In the genomic region with DNA sequence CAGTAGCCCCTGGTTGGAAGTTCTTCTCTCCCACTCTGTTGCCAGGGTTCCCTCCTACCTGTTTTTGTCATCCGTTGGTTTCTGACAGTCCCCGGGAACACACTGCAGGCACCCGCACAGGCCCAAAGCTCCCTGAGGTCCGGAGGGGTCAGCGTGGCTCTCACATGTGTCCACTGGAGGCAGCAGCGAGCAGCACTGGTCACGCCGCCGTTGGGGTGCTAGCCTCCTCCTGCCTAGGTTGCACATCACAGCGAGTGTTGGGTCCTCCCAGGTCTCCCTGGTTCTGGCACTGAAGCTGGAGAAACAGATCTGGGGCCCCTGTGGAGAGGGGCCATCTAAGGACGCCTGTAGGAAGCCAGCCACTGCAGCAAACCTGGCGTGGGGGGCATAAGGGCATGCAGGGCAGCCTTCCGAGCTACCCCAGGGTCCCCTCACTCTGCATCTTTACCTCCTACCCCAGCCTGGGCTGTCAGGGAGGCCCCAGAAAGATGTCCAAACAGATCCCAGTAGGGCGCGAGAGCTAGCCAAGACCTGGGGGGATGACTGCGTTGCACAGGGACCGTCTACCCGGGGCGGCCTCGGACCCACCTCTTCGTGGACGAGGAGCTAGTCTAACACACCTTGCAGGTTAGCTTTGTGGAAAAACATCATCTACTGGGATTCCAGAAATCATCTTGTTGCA, we compare ENCODE assay signal across 8 cellular contexts. TPM values are rescaled to one million over a fixed set of nuclear protein-coding genes. Genes with fewer than 3 reads are reported as not detected.
DNase-seq lines count a peak whose midpoint lies in the region; ATAC-seq, FAIRE-seq and TF ChIP-seq lines count a peak whose summit lies in the region.

No MANE protein-coding gene starts in this region.

- TF ChIP-seq CTCF in hepatocyte (IDR thresholded peaks at IDR 0.05; ENCODE audit: poor library complexity) = peak; percentile 43

- no peaks in the 10 kb centered on the region for H4K20me1 ChIP-seq in hepatocyte (ENCODE audit: insufficient read depth, poor library complexity, severe bottlenecking)

- no peaks in the 10 kb centered on the region for H3K9me2 ChIP-seq in hepatocyte (replicated peaks; ENCODE audit: insufficient read depth)

- H3K79me2 ChIP-seq in hepatocyte = no peaks in the 10 kb centered on the region

- 69% methylated on average over 22 of the region's 22 CpGs for WGBS in hepatocyte (ENCODE audit: low lambda C conversion rate, missing lambda C conversion rate)

- H3K36me3 ChIP-seq in hepatocyte (replicated peaks; ENCODE audit: insufficient read depth, low read depth) = no peaks in the 10 kb centered on the region

- no peak for FAIRE-seq in HTR-8/SVneo (lab: Jason Lieb, UNC)

- H3K4me2 ChIP-seq in hepatocyte = no peak overlapping the region

- no peak overlapping the region for H2AFZ ChIP-seq in hepatocyte

- H3K4me1 ChIP-seq in hepatocyte (ENCODE audit: insufficient read depth) = no peaks in the 10 kb centered on the region

- ATAC-seq in HG02884 (IDR thresholded peaks at IDR 0.05; ENCODE audit: unreplicated experiment) (no peak), GM19397 (IDR thresholded peaks at IDR 0.05; ENCODE audit: unreplicated experiment) (no peak)

- H3K4me3 ChIP-seq in hepatocyte = no peak overlapping the region

- DNase-seq in 8988T (peak; percentile 72), HTR-8/SVneo (ENCODE audit: insufficient read length, low spot score) (peak; percentile 14), hepatocyte (ENCODE audit: low spot score) (no peak), T-helper 2 cell (no peak)
- DNase-seq in activated T-cell treated with anti-CD3 and anti-CD28 coated beads, Interleukin-2, amount 50 U/mL, for 48 hours = peak; percentile 59 to 63
- DNase-seq in stimulated activated CD8-positive, alpha-beta memory T cell treated with anti-CD3 and anti-CD28 coated beads, Interleukin-4, amount 100 ng/mL, for 48 hours = peak; percentile 74

- H3K9me3 ChIP-seq in hepatocyte (ENCODE audit: low read depth) = no peaks in the 10 kb centered on the region

- H3K27ac ChIP-seq in hepatocyte = no peak overlapping the region

- no peaks in the 10 kb centered on the region for H3K27me3 ChIP-seq in hepatocyte

RNA-seq across cellular contexts. Expression of gene LRRC27, which starts 28.9 kb away (rescaled TPM):
- total RNA-seq in hepatocyte = 6.8 and 8.3 TPM in 2 replicates
- 7.5 and 7.9 TPM in 2 replicates for polyA plus RNA-seq in hepatocyte

RNA-seq across cellular contexts. Expression of gene PWWP2B, which starts 36.1 kb away (rescaled TPM):
- total RNA-seq in hepatocyte = 15.1 and 18.0 TPM in 2 replicates
- 10.7 and 12.7 TPM in 2 replicates for polyA plus RNA-seq in hepatocyte

RNA-seq across cellular contexts. Expression of gene STK32C, which starts 53.2 kb away (rescaled TPM):
- 4.8 and 7.9 TPM in 2 replicates for total RNA-seq in hepatocyte
- polyA plus RNA-seq in hepatocyte = 9.6 and 12.2 TPM in 2 replicates

Comparison
In these comparisons a context has a peak if more than half of its experiments do, and no peak if none do; other contexts are left out.
1. DNase-seq: peak in 8988T (single experiment), HTR-8/SVneo (single experiment), activated T-cell treated with anti-CD3 and anti-CD28 coated beads, Interleukin-2, amount 50 U/mL, for 48 hours (2 of 2) and stimulated activated CD8-positive, alpha-beta memory T cell treated with anti-CD3 and anti-CD28 coated beads, Interleukin-4, amount 100 ng/mL, for 48 hours (single experiment); none in hepatocyte (single experiment) and T-helper 2 cell (0 of 5).